8 cellular contexts compared by ENCODE assay signal in genomic region chr3:128698211-128699011, GRCh38. TPM values are rescaled to one million over a fixed set of nuclear protein-coding genes. Genes with fewer than 3 reads are reported as not detected.
A peak's percentile ranks its signal among the peaks of the same experiment; 100 is the strongest.
DNase-seq lines count a peak whose midpoint lies in the region; ATAC-seq and TF ChIP-seq lines count a peak whose summit lies in the region.

No MANE protein-coding gene starts in this region.

- TF ChIP-seq POLR2A in gastroesophageal sphincter (IDR thresholded peaks at IDR 0.05) = peak; percentile 19

- WGBS in gastroesophageal sphincter (ENCODE audit: low coverage in 1 of 2), 2 donors = 4 to 6% methylated on average over 3 to 5 of the region's 53 CpGs

- no peak overlapping the region for H2AFZ ChIP-seq in Karpas-422 (ENCODE audit: low read length)

- H3K4me1 Mint-ChIP-seq in activated naive CD4-positive, alpha-beta T cell treated with anti-CD3 and anti-CD28 coated beads for 36 hours (ENCODE audit: low read depth) = peaks cover 2% of the 10 kb centered on the region
- no peaks in the 10 kb centered on the region for H3K4me1 Mint-ChIP-seq in natural killer cell treated with Interleukin-12 subunit alpha and Interleukin-12 subunit beta and Interleukin-15 and Interleukin-18, amount 100 ng/mL, for 72 hours (ENCODE audit: low read depth in 2 of 2)

- CTCF ChIA-PET in activated naive CD4-positive, alpha-beta T cell treated with anti-CD3 and anti-CD28 coated beads for 36 hours (lab: Charles Lee) = no interaction called here

- H3K9me3 Mint-ChIP-seq in activated naive CD4-positive, alpha-beta T cell treated with anti-CD3 and anti-CD28 coated beads for 36 hours = no peaks in the 10 kb centered on the region
- no peaks in the 10 kb centered on the region for H3K9me3 Mint-ChIP-seq in natural killer cell treated with Interleukin-12 subunit alpha and Interleukin-12 subunit beta and Interleukin-15 and Interleukin-18, amount 100 ng/mL, for 72 hours

- H3K9me3 ChIP-seq in gastroesophageal sphincter (no peaks in the 10 kb centered on the region), Karpas-422 (ENCODE audit: low read length) (no peaks in the 10 kb centered on the region)

- TF ChIP-seq EP300 in gastroesophageal sphincter (IDR thresholded peaks at IDR 0.05) = no peak

- DNase-seq in CD1c-positive myeloid dendritic cell (ENCODE audit: extremely low spot score) (peak; percentile 44), Kasumi-1 (lab: John Stamatoyannopoulos, UW) (peak; percentile 15 to 18), Karpas-422 (no peak)
- peak; percentile 32 for DNase-seq in activated naive CD4-positive, alpha-beta T cell treated with anti-CD3 and anti-CD28 coated beads for 36 hours
- no peak for DNase-seq in natural killer cell treated with Interleukin-12 subunit alpha and Interleukin-12 subunit beta and Interleukin-15 and Interleukin-18, amount 100 ng/mL, for 72 hours (ENCODE audit: low spot score)

- peaks cover 1% of the 10 kb centered on the region for H3K27me3 ChIP-seq in gastroesophageal sphincter
- no peaks in the 10 kb centered on the region for H3K27me3 ChIP-seq in Karpas-422 (ENCODE audit: low read length)

- peak overlapping the region; percentile 65 for H3K4me3 Mint-ChIP-seq in activated naive CD4-positive, alpha-beta T cell treated with anti-CD3 and anti-CD28 coated beads for 36 hours
- peak overlapping the region; percentile 71 for H3K4me3 Mint-ChIP-seq in natural killer cell treated with Interleukin-12 subunit alpha and Interleukin-12 subunit beta and Interleukin-15 and Interleukin-18, amount 100 ng/mL, for 72 hours

- TF ChIP-seq CTCF in gastroesophageal sphincter (IDR thresholded peaks at IDR 0.05) = no peak

- ATAC-seq in gastroesophageal sphincter = peak; percentile 77
- ATAC-seq in natural killer cell treated with Interleukin-12 subunit alpha and Interleukin-12 subunit beta and Interleukin-15 and Interleukin-18, amount 100 ng/mL, for 72 hours = peak; percentile 50 to 66
- ATAC-seq in GM21717 (IDR thresholded peaks at IDR 0.05; ENCODE audit: unreplicated experiment) = no peak
- no peak for ATAC-seq in GM21576 (IDR thresholded peaks at IDR 0.05; ENCODE audit: unreplicated experiment)

- H3K36me3 ChIP-seq in gastroesophageal sphincter (no peaks in the 10 kb centered on the region), Karpas-422 (ENCODE audit: insufficient read depth, low read length) (no peaks in the 10 kb centered on the region)

- intact Hi-C loops in activated naive CD4-positive, alpha-beta T cell treated with anti-CD3 and anti-CD28 coated beads for 36 hours (cut with micrococcal nuclease) = loop anchor here (1.0 kb wide), 1 partner anchor 28 kb away; the partner anchor contains the start of gene RAB7A

- no peak overlapping the region for H3K9ac ChIP-seq in Karpas-422 (ENCODE audit: low read length)

- no peaks in the 10 kb centered on the region for H3K79me2 ChIP-seq in Karpas-422 (ENCODE audit: low read length)

- H3K4me1 ChIP-seq in gastroesophageal sphincter = peaks cover 0 to 19% (median 0%) of the 10 kb centered on the region in 3 donors
- peaks cover 5% of the 10 kb centered on the region for H3K4me1 ChIP-seq in Karpas-422 (ENCODE audit: low read length)

- H3K27ac Mint-ChIP-seq in activated naive CD4-positive, alpha-beta T cell treated with anti-CD3 and anti-CD28 coated beads for 36 hours = no peak overlapping the region
- no peak overlapping the region for H3K27ac Mint-ChIP-seq in natural killer cell treated with Interleukin-12 subunit alpha and Interleukin-12 subunit beta and Interleukin-15 and Interleukin-18, amount 100 ng/mL, for 72 hours

- no peak overlapping the region for H3K4me2 ChIP-seq in Karpas-422 (ENCODE audit: low read depth, low read length, poor library complexity, severe bottlenecking)

- H3K36me3 Mint-ChIP-seq in activated naive CD4-positive, alpha-beta T cell treated with anti-CD3 and anti-CD28 coated beads for 36 hours (ENCODE audit: low read depth) = no peaks in the 10 kb centered on the region
- H3K36me3 Mint-ChIP-seq in natural killer cell treated with Interleukin-12 subunit alpha and Interleukin-12 subunit beta and Interleukin-15 and Interleukin-18, amount 100 ng/mL, for 72 hours = no peaks in the 10 kb centered on the region

- H3K27ac ChIP-seq in gastroesophageal sphincter (peak overlapping the region; percentile 60 to 92 (median 88)), Karpas-422 (ENCODE audit: low read length) (no peak overlapping the region)

- no peaks in the 10 kb centered on the region for H4K20me1 ChIP-seq in Karpas-422 (ENCODE audit: insufficient read depth, low read depth, low read length)

- H3K9me2 ChIP-seq in Karpas-422 (replicated peaks; ENCODE audit: insufficient read depth, low read length) = no peaks in the 10 kb centered on the region

- H3K4me3 ChIP-seq in gastroesophageal sphincter (peak overlapping the region; percentile 72 to 77), Karpas-422 (ENCODE audit: low read length) (no peak overlapping the region)

- no peaks in the 10 kb centered on the region for H3K27me3 Mint-ChIP-seq in activated naive CD4-positive, alpha-beta T cell treated with anti-CD3 and anti-CD28 coated beads for 36 hours (ENCODE audit: low read depth)
- no peaks in the 10 kb centered on the region for H3K27me3 Mint-ChIP-seq in natural killer cell treated with Interleukin-12 subunit alpha and Interleukin-12 subunit beta and Interleukin-15 and Interleukin-18, amount 100 ng/mL, for 72 hours

RNA-seq across cellular contexts. Expression of gene RAB7A, which starts 27.6 kb away (rescaled TPM):
- total RNA-seq in activated naive CD4-positive, alpha-beta T cell treated with anti-CD3 and anti-CD28 coated beads for 36 hours = 100 to 1,000 TPM; 222 to 228 TPM
- 100 to 1,000 TPM in 1 of 4 donors, 10 to 100 TPM in 3; 77.9 to 109 (median 87.2) TPM for total RNA-seq in gastroesophageal sphincter
- total RNA-seq in natural killer cell treated with Interleukin-12 subunit alpha and Interleukin-12 subunit beta and Interleukin-15 and Interleukin-18, amount 100 ng/mL, for 72 hours = 100 to 1,000 TPM; 183 to 338 TPM
- total RNA-seq in Karpas-422 (2014; rRNA removed; shearing (Covaris generic); ENCODE audit: low replicate concordance) = 47.8 and 71.2 TPM in 2 replicates

RNA-seq across cellular contexts. Expression of gene RPN1, which starts 47.8 kb away (rescaled TPM):
- total RNA-seq in activated naive CD4-positive, alpha-beta T cell treated with anti-CD3 and anti-CD28 coated beads for 36 hours = 100 to 1,000 TPM; 124 to 129 TPM
- total RNA-seq in gastroesophageal sphincter = 100 to 1,000 TPM; 144 to 243 (median 182) TPM
- 100 to 1,000 TPM; 179 to 205 TPM for total RNA-seq in natural killer cell treated with Interleukin-12 subunit alpha and Interleukin-12 subunit beta and Interleukin-15 and Interleukin-18, amount 100 ng/mL, for 72 hours
- 164 and 176 TPM in 2 replicates for total RNA-seq in Karpas-422 (2014; rRNA removed; shearing (Covaris generic); ENCODE audit: low replicate concordance)

Comparison
In these comparisons a context has a peak if more than half of its experiments do, and no peak if none do; other contexts are left out.
1. DNase-seq: peak in CD1c-positive myeloid dendritic cell (single experiment), Kasumi-1 (2 of 2) and activated naive CD4-positive, alpha-beta T cell treated with anti-CD3 and anti-CD28 coated beads for 36 hours (single experiment); none in natural killer cell treated with Interleukin-12 subunit alpha and Interleukin-12 subunit beta and Interleukin-15 and Interleukin-18, amount 100 ng/mL, for 72 hours (single experiment) and Karpas-422 (single experiment).
2. ATAC-seq: peak in gastroesophageal sphincter (single experiment) and natural killer cell treated with Interleukin-12 subunit alpha and Interleukin-12 subunit beta and Interleukin-15 and Interleukin-18, amount 100 ng/mL, for 72 hours (2 of 2); none in GM21717 (single experiment) and GM21576 (single experiment).